In genomic region chr5:119398713-119399492, GRCh38 we compare ENCODE assay signal across 11 cellular contexts. TPM values are rescaled to one million over a fixed set of nuclear protein-coding genes. Genes with fewer than 3 reads are reported as not detected.
A peak's percentile ranks its signal among the peaks of the same experiment; 100 is the strongest.
DNase-seq lines count a peak whose midpoint lies in the region; ATAC-seq, FAIRE-seq and TF ChIP-seq lines count a peak whose summit lies in the region.
"Had no signal": no experiment of that assay in that cellular context is flagged by ENCODE, and none has a peak within 500 bp of the region (broad histone marks: within the 10 kb centered on the region; RNA-seq: fewer than 3 reads in every experiment).

No MANE protein-coding gene starts in this region.

- POLR2A ChIA-PET in activated B cell treated with CpG ODN at 0.5 μM for 24 hours (lab: Charles Lee) = interaction anchor here (0.7 to 1.5 kb wide), 7 partner anchors 14 to 131 kb away, joined by 3 to 4 read pairs (median 3); partner anchors contain the start of gene TNFAIP8

- H3K27ac ChIP-seq in small intestine (ENCODE audit: low read depth in 1 of 2, low read length in 1 of 2) = no peak overlapping the region

- peaks cover 24% of the 10 kb centered on the region for H3K36me3 Mint-ChIP-seq in activated B cell treated with CpG ODN at 0.5 μM for 24 hours (ENCODE audit: low read depth)
- no peaks in the 10 kb centered on the region for H3K36me3 Mint-ChIP-seq in glutamatergic neuron (ENCODE audit: unreplicated experiment)

- no peaks in the 10 kb centered on the region for H3K36me3 ChIP-seq in small intestine (ENCODE audit: control insufficient read depth in 2 of 2, insufficient read depth in 2 of 2, low read length in 2 of 2)
- H3K36me3 ChIP-seq: breast epithelium had no signal

- peaks cover 0 to 8% of the 10 kb centered on the region in 2 donors for H3K4me1 ChIP-seq in small intestine (ENCODE audit: control insufficient read depth in 2 of 2, insufficient read depth in 1 of 2, low read depth in 1 of 2, low read length in 1 of 2)
- H3K4me1 ChIP-seq: breast epithelium had no signal

- CTCF ChIA-PET in activated B cell treated with CpG ODN at 0.5 μM for 24 hours (lab: Charles Lee) = interaction anchor here (0.8 to 7.0 kb wide), 4 partner anchors 12 to 411 kb away, joined by 3 to 37 read pairs (median 5); partner anchors contain the start of gene DTWD2

- DNase-seq in GM12891 (ENCODE audit: insufficient read length, low spot score) (no peak), activated B cell treated with CpG ODN at 0.5 μM for 24 hours (no peak), left ventricle myocardium superior (peak; percentile 75), small intestine (peak; percentile 85), glutamatergic neuron (no peak), germinal center (ENCODE audit: low spot score) (no peak)
- DNase-seq: midbrain, NCI-H2029 had no signal

- ATAC-seq in activated B cell treated with CpG ODN at 0.5 μM for 24 hours (ENCODE audit: low read depth) = no peak
- peak; percentile 95 for ATAC-seq in left ventricle myocardium superior
- ATAC-seq in HG03342 (IDR thresholded peaks at IDR 0.05; ENCODE audit: unreplicated experiment) = no peak
- ATAC-seq in GM21786 (IDR thresholded peaks at IDR 0.05; ENCODE audit: unreplicated experiment) = no peak

- FAIRE-seq in GM12891 (lab: Jason Lieb, UNC) (peak; percentile 9), small intestine (lab: Jason Lieb, UNC) (no peak)

- no peaks in the 10 kb centered on the region for H3K9me3 ChIP-seq in small intestine (ENCODE audit: control insufficient read depth, low read depth)
- H3K9me3 ChIP-seq: breast epithelium had no signal

- peak overlapping the region; percentile 41 for H3K4me3 Mint-ChIP-seq in activated B cell treated with CpG ODN at 0.5 μM for 24 hours
- H3K4me3 Mint-ChIP-seq in glutamatergic neuron (ENCODE audit: unreplicated experiment) = no peak overlapping the region

- H3K4me3 ChIP-seq in small intestine (ENCODE audit: low read depth in 1 of 2, low read length in 2 of 2) = no peak overlapping the region
- H3K4me3 ChIP-seq: breast epithelium had no signal

- H3K4me1 Mint-ChIP-seq in activated B cell treated with CpG ODN at 0.5 μM for 24 hours = peaks cover 87% of the 10 kb centered on the region
- H3K4me1 Mint-ChIP-seq in glutamatergic neuron (ENCODE audit: low read depth, unreplicated experiment) = peaks cover 9% of the 10 kb centered on the region

- H3K27me3 ChIP-seq in small intestine (ENCODE audit: control insufficient read depth in 2 of 2, insufficient read depth in 2 of 2, low read length in 2 of 2) = no peaks in the 10 kb centered on the region
- H3K27me3 ChIP-seq: breast epithelium had no signal

- no peaks in the 10 kb centered on the region for H3K9me3 Mint-ChIP-seq in activated B cell treated with CpG ODN at 0.5 μM for 24 hours
- no peaks in the 10 kb centered on the region for H3K9me3 Mint-ChIP-seq in glutamatergic neuron (ENCODE audit: unreplicated experiment)

- H3K27ac Mint-ChIP-seq in activated B cell treated with CpG ODN at 0.5 μM for 24 hours (peak overlapping the region; percentile 80), glutamatergic neuron (ENCODE audit: unreplicated experiment) (no peak overlapping the region)

- TF ChIP-seq CTCF in activated B cell treated with CpG ODN at 0.5 μM for 24 hours (IDR thresholded peaks at IDR 0.05) = no peak
- TF ChIP-seq CTCF in glutamatergic neuron (IDR thresholded peaks at IDR 0.05; ENCODE audit: partially characterized antibody, unreplicated experiment) = no peak

- TF ChIP-seq POLR2A in GM12891 (IDR thresholded peaks at IDR 0.05; ENCODE audit: low read depth, low read length) = no peak

- intact Hi-C loops in activated B cell treated with CpG ODN at 0.5 μM for 24 hours (cut with micrococcal nuclease) = no loop called here
- intact Hi-C loops in left ventricle myocardium superior (cut with micrococcal nuclease) = no loop called here

- 34 to 58% (median 51%) methylated on average over 13 of the region's 13 CpGs for WGBS in small intestine, 3 donors

- H3K27me3 Mint-ChIP-seq in activated B cell treated with CpG ODN at 0.5 μM for 24 hours (no peaks in the 10 kb centered on the region), glutamatergic neuron (ENCODE audit: unreplicated experiment) (no peaks in the 10 kb centered on the region)

TF ChIP-seq in GM12891, 5 proteins besides CTCF, POLR2A, EP300 and RAD21:
- TF ChIP-seq POLR2AphosphoS5 (IDR thresholded peaks at IDR 0.05; ENCODE audit: low read depth, low read length) (no peak; the same call in 1 of the 2 replicates), POU2F2 (IDR thresholded peaks at IDR 0.05; ENCODE audit: low read depth, low read length) (peak; percentile 86)

RNA-seq across cellular contexts. Expression of gene TNFAIP8, which starts 43.1 kb away (rescaled TPM):
- 82.8 TPM for polyA plus RNA-seq in GM12891 (2012; ENCODE audit: low read depth, missing spikeins)
- 135 and 149 TPM in 2 replicates for total RNA-seq in activated B cell treated with CpG ODN at 0.5 μM for 24 hours
- total RNA-seq in left ventricle myocardium superior = 16.3 TPM
- 10 to 100 TPM in 2 of 3 donors, 1 to 10 TPM in 1; 8.5 to 11.6 (median 10.3) TPM for polyA plus RNA-seq in small intestine
- total RNA-seq in glutamatergic neuron (ENCODE audit: unreplicated experiment) = 2.5 TPM

RNA-seq across cellular contexts. Expression of gene HSD17B4, which starts 53.4 kb away (rescaled TPM):
- polyA plus RNA-seq in GM12891 (2012; ENCODE audit: low read depth, missing spikeins) = 51.6 TPM
- total RNA-seq in activated B cell treated with CpG ODN at 0.5 μM for 24 hours = 106 and 130 TPM in 2 replicates
- 290 TPM for total RNA-seq in left ventricle myocardium superior
- polyA plus RNA-seq in small intestine = 100 to 1,000 TPM; 213 to 424 (median 262) TPM
- 161 TPM for total RNA-seq in glutamatergic neuron (ENCODE audit: unreplicated experiment)

Comparison
In these comparisons a context has a peak if more than half of its experiments do, and no peak if none do; other contexts are left out.
1. DNase-seq: peak in left ventricle myocardium superior (single experiment) and small intestine (single experiment); none in GM12891 (single experiment), activated B cell treated with CpG ODN at 0.5 μM for 24 hours (single experiment), glutamatergic neuron (single experiment) and germinal center (single experiment).